Comparison of ENCODE assay signal across 16 cellular contexts in genomic region chr1:39871796-39872195, GRCh38.
"Had no signal": no experiment of that assay in that cellular context is flagged by ENCODE, and none has a peak within 500 bp of the region (broad histone marks: within the 10 kb centered on the region; RNA-seq: fewer than 3 reads in every experiment).

No MANE protein-coding gene starts in this region.

- H3K4me2 ChIP-seq: hepatocyte had no signal

- H3K27ac Mint-ChIP-seq: natural killer cell had no signal

- H3K9me3 Mint-ChIP-seq: mesothelial cell of epicardium, natural killer cell, neural crest cell had no signal

- DNase-seq: effector CD4-positive, alpha-beta T cell; foreskin melanocyte; head of caudate nucleus; mammary epithelial cell; natural killer cell; right cardiac atrium; small intestine; stimulated activated CD4-positive, alpha-beta T cell treated with anti-CD3 and anti-CD28 coated beads, Interleukin-2, amount 100 ng/mL, for 48 hours; stimulated activated naive CD4-positive, alpha-beta T cell treated with Interleukin-2 at 50 U/mL for 16 hours; trophoblast cell had no signal

- ATAC-seq: left lobe of liver, natural killer cell, right cardiac atrium had no signal

- H3K4me3 ChIP-seq: coronary artery, hepatocyte had no signal

- H2AFZ ChIP-seq: hepatocyte had no signal

- H3K36me3 Mint-ChIP-seq: natural killer cell had no signal

- FAIRE-seq: islet of Langerhans, small intestine had no signal

- H3K4me3 Mint-ChIP-seq: mesothelial cell of epicardium, natural killer cell, neural crest cell had no signal

- H3K27ac ChIP-seq: coronary artery, hepatocyte had no signal

- H3K27me3 ChIP-seq: hepatocyte had no signal
